In genomic region chr7:37206192-37206591, GRCh38 we compare ENCODE assay signal across 23 cellular contexts.
"Had no signal": no experiment of that assay in that cellular context is flagged by ENCODE, and none has a peak within 500 bp of the region (broad histone marks: within the 10 kb centered on the region; RNA-seq: fewer than 3 reads in every experiment).

No MANE protein-coding gene starts in this region.

- H3K27ac Mint-ChIP-seq: activated B cell treated with CpG ODN at 0.5 μM for 24 hours; effector memory CD8-positive, alpha-beta T cell; mesothelial cell of epicardium; natural killer cell; progenitor cell of endocrine pancreas had no signal

- H3K9me3 Mint-ChIP-seq: activated B cell treated with CpG ODN at 0.5 μM for 24 hours; activated CD4-positive, alpha-beta T cell treated with anti-CD3 and anti-CD28 coated beads, Interleukin-2, amount 10 ng/mL, durations not matched to agents 7 days and 5 days; activated naive CD4-positive, alpha-beta T cell treated with anti-CD3 and anti-CD28 coated beads, Interleukin-2, amount 50 U/mL, for 72 hours; effector memory CD8-positive, alpha-beta T cell; mesothelial cell of epicardium; natural killer cell had no signal

- DNase-seq: activated B cell treated with CpG ODN at 0.5 μM for 24 hours; activated CD4-positive, alpha-beta T cell treated with anti-CD3 and anti-CD28 coated beads, Interleukin-2, amount 10 ng/mL, durations not matched to agents 7 days and 5 days; activated CD8-positive, alpha-beta memory T cell treated with anti-CD3 and anti-CD28 coated beads, Interleukin-2, amount 50 U/mL, for 48 hours; amniotic stem cell; colonic mucosa; dorsolateral prefrontal cortex; effector memory CD8-positive, alpha-beta T cell; esophagus squamous epithelium; gastrocnemius medialis; heart left ventricle; left ventricle myocardium superior; mammary epithelial cell; natural killer cell; retina; sigmoid colon; SJCRH30; stimulated activated CD4-positive, alpha-beta T cell treated with anti-CD3 and anti-CD28 coated beads, Interleukin-15, amount 100 ng/mL, for 24 hours; stimulated activated naive CD4-positive, alpha-beta T cell; T-helper 9 cell; upper lobe of left lung had no signal

- ATAC-seq: effector memory CD8-positive, alpha-beta T cell; gastrocnemius medialis; heart left ventricle; left ventricle myocardium superior; natural killer cell had no signal

- H3K4me3 Mint-ChIP-seq: activated B cell treated with CpG ODN at 0.5 μM for 24 hours; activated CD4-positive, alpha-beta T cell treated with anti-CD3 and anti-CD28 coated beads, Interleukin-2, amount 10 ng/mL, durations not matched to agents 7 days and 5 days; effector memory CD8-positive, alpha-beta T cell; mesothelial cell of epicardium; natural killer cell had no signal

- H3K27me3 Mint-ChIP-seq: activated B cell treated with CpG ODN at 0.5 μM for 24 hours; activated CD4-positive, alpha-beta T cell treated with anti-CD3 and anti-CD28 coated beads, Interleukin-2, amount 10 ng/mL, durations not matched to agents 7 days and 5 days; effector memory CD8-positive, alpha-beta T cell; progenitor cell of endocrine pancreas had no signal

- H3K36me3 Mint-ChIP-seq: mesothelial cell of epicardium had no signal
